ENCODE assay signal across 1 cellular context in genomic region chr11:47461876-47462275, GRCh38.
TF ChIP-seq lines count a peak whose summit lies in the region.

No MANE protein-coding gene starts in this region.

TF ChIP-seq in GM23338, 12 proteins besides CTCF, POLR2A, EP300 and RAD21 (continued from another document):
- TF ChIP-seq ZNF462 (CRISPR knock-in tag; IDR thresholded peaks at IDR 0.05) (no peak), EZH2 (IDR thresholded peaks at IDR 0.05; ENCODE audit: low read depth, unreplicated experiment) (no peak), CREB1 (CRISPR knock-in tag; IDR thresholded peaks at IDR 0.05; ENCODE audit: low read depth) (no peak), ZNF114 (CRISPR knock-in tag; IDR thresholded peaks at IDR 0.05) (no peak), REST (IDR thresholded peaks at IDR 0.05; ENCODE audit: unreplicated experiment) (no peak), NANOG (IDR thresholded peaks at IDR 0.05; ENCODE audit: borderline replicate concordance) (no peak), ZNF331 (CRISPR knock-in tag; IDR thresholded peaks at IDR 0.05; ENCODE audit: low read depth) (no peak), POLR2AphosphoS5 (IDR thresholded peaks at IDR 0.05; ENCODE audit: low read depth) (no peak), JUNB (IDR thresholded peaks at IDR 0.05; ENCODE audit: unreplicated experiment) (no peak)
